19 cellular contexts compared by ENCODE assay signal in the genomic region with DNA sequence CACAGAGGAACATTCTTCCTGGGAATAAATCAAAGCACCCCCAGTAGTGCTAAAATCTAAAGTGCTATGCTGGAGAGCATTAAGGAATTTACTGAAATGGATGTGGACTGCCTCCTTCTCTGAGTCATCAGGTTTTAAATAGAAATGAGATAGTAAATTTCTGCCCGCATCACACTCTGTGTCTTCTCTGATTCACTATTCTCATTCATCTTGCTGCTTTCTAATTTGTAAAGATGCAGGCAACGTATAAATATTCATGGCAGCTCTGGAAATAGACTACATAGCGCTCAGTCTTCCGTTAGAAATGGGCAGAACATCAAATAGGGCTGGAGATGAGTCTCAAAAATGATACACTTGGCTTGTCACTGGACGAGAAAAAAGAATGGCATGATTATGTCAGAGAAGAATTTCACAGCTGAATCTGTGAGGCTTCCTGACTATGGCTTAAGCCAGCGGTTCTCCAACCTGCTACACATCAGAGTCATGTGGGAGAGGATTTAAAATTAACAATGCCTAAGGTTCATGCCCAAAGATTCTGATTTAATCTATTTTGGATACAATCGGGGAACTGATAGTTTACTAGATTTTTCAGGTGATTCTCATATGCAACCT.
DNase-seq lines count a peak whose midpoint lies in the region; ATAC-seq, FAIRE-seq and TF ChIP-seq lines count a peak whose summit lies in the region.
"Had no signal": no experiment of that assay in that cellular context is flagged by ENCODE, and none has a peak within 500 bp of the region (broad histone marks: within the 10 kb centered on the region; RNA-seq: fewer than 3 reads in every experiment).

No MANE protein-coding gene starts in this region.

- DNase-seq in GM12892 (ENCODE audit: insufficient read length) (no peak), T1000 (lab: John Stamatoyannopoulos, UW) (peak; percentile 8), iPS-NIHi7 (ENCODE audit: extremely low spot score) (peak; percentile 10), retina (peak; percentile 31), medulla oblongata (ENCODE audit: extremely low spot score) (no peak), NCI-H146 treated with DMSO at 0.1 percent for 48 hours (lab: John Stamatoyannopoulos, UW; ENCODE audit: unreplicated experiment) (no peak)
- DNase-seq: activated CD4-positive, alpha-beta memory T cell treated with anti-CD3 and anti-CD28 coated beads for 36 hours; activated T-cell treated with anti-CD3 and anti-CD28 coated beads, Interleukin-2, amount 50 U/mL, for 24 hours; dermis blood vessel endothelial cell; H9; KBM-7; NCI-H1048; NCI-H2107; ovary; SW 1271; WERI-Rb-1 had no signal

- TF ChIP-seq POLR2A in GM12892 (IDR thresholded peaks at IDR 0.05; ENCODE audit: low read depth, low read length) = no peak

- peak; percentile 48 for FAIRE-seq in GM12892 (lab: Jason Lieb, UNC)
- FAIRE-seq: islet of Langerhans had no signal

- no peak for ATAC-seq in HG03521 (IDR thresholded peaks at IDR 0.05; ENCODE audit: unreplicated experiment)
- ATAC-seq: Panc1 had no signal

Comparison
In these comparisons a context has a peak if more than half of its experiments do, and no peak if none do; other contexts are left out.
1. DNase-seq: peak in T1000 (single experiment), iPS-NIHi7 (single experiment) and retina (single experiment); none in GM12892 (single experiment), medulla oblongata (single experiment) and NCI-H146 treated with DMSO at 0.1 percent for 48 hours (single experiment).